19 cellular contexts compared by ENCODE assay signal in the genomic region with DNA sequence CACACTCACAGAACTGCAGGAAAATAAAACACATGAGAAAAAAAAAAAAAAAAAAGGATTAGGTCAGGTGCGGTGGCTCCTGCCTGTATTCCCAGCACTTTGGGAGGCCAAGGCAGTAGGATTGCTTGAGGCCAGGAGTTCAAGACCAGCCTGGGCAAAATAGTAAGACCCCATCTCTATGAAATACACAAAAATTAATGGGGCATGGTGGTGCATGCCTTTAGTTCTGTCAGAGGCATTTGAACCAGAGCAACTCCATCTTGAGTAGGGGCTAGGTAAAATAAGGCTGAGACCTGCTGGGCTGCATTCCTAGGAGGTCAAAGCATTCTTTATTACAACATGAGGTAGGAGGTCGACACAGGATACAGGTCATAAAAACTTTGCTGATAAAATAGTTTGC. TPM values are rescaled to one million over a fixed set of nuclear protein-coding genes. Genes with fewer than 3 reads are reported as not detected.
DNase-seq lines count a peak whose midpoint lies in the region; ATAC-seq and TF ChIP-seq lines count a peak whose summit lies in the region.
"Had no signal": no experiment of that assay in that cellular context is flagged by ENCODE, and none has a peak within 500 bp of the region (broad histone marks: within the 10 kb centered on the region; RNA-seq: fewer than 3 reads in every experiment).

No MANE protein-coding gene starts in this region.

- H3K4me3 Mint-ChIP-seq in natural killer cell treated with Interleukin-12 subunit alpha and Interleukin-12 subunit beta and Interleukin-15 and Interleukin-18, amount 100 ng/mL, for 72 hours: no peak overlapping the region
- no peak overlapping the region for H3K4me3 Mint-ChIP-seq in natural killer cell
- no peak overlapping the region for H3K4me3 Mint-ChIP-seq in WTC11
- H3K4me3 Mint-ChIP-seq: CD8-positive, alpha-beta T cell had no signal

- peaks cover 0 to 7% of the 10 kb centered on the region in 2 donors for H3K27me3 Mint-ChIP-seq in natural killer cell treated with Interleukin-12 subunit alpha and Interleukin-12 subunit beta and Interleukin-15 and Interleukin-18, amount 100 ng/mL, for 72 hours
- H3K27me3 Mint-ChIP-seq in natural killer cell (ENCODE audit: low read depth in 2 of 2): peaks cover 0 to 3% of the 10 kb centered on the region in 2 donors
- H3K27me3 Mint-ChIP-seq in WTC11 (ENCODE audit: low read depth): no peaks in the 10 kb centered on the region; the same call in 1 of the 2 replicates

- H3K4me3 ChIP-seq in iPS-20b (ENCODE audit: low read length) (no peak overlapping the region), skeletal muscle satellite cell (ENCODE audit: low read length) (no peak overlapping the region), coronary artery (no peak overlapping the region)
- H3K4me3 ChIP-seq: BLaER1, SK-N-MC had no signal

- H3K27me3 ChIP-seq in iPS-20b (ENCODE audit: insufficient read depth, low read length) (no peaks in the 10 kb centered on the region), skeletal muscle satellite cell (ENCODE audit: control insufficient read depth, insufficient read depth, low read length) (no peaks in the 10 kb centered on the region)
- H3K27me3 ChIP-seq: BLaER1 had no signal

- H3K9me3 Mint-ChIP-seq in natural killer cell treated with Interleukin-12 subunit alpha and Interleukin-12 subunit beta and Interleukin-15 and Interleukin-18, amount 100 ng/mL, for 72 hours: no peaks in the 10 kb centered on the region
- no peaks in the 10 kb centered on the region for H3K9me3 Mint-ChIP-seq in natural killer cell
- H3K9me3 Mint-ChIP-seq in WTC11: no peaks in the 10 kb centered on the region
- H3K9me3 Mint-ChIP-seq: CD8-positive, alpha-beta T cell had no signal

- H3K9me3 ChIP-seq in iPS-20b (ENCODE audit: insufficient read depth, low read depth, low read length): no peaks in the 10 kb centered on the region
- no peaks in the 10 kb centered on the region for H3K9me3 ChIP-seq in skeletal muscle satellite cell (replicated peaks; ENCODE audit: low read length)
- H3K9me3 ChIP-seq: BLaER1 had no signal

- H3K27ac ChIP-seq in iPS-20b (ENCODE audit: low read length) (peak overlapping the region; percentile 64), coronary artery (no peak overlapping the region)
- H3K27ac ChIP-seq: BLaER1, SK-N-MC had no signal

- peak overlapping the region; percentile 28 to 54 for H3K27ac Mint-ChIP-seq in natural killer cell treated with Interleukin-12 subunit alpha and Interleukin-12 subunit beta and Interleukin-15 and Interleukin-18, amount 100 ng/mL, for 72 hours
- H3K27ac Mint-ChIP-seq in natural killer cell (no peak overlapping the region), WTC11 (peak overlapping the region; percentile 94)
- H3K27ac Mint-ChIP-seq: CD8-positive, alpha-beta T cell had no signal

- no peaks in the 10 kb centered on the region for H3K36me3 ChIP-seq in iPS-20b (ENCODE audit: insufficient read depth, low read depth, low read length)
- H3K36me3 ChIP-seq in skeletal muscle satellite cell (ENCODE audit: insufficient read depth, low read length): no peaks in the 10 kb centered on the region
- H3K36me3 ChIP-seq: BLaER1 had no signal

- peaks cover 7% of the 10 kb centered on the region; the same call in 1 of the 2 replicates for H3K4me1 ChIP-seq in iPS-20b (ENCODE audit: insufficient read depth, low read length)
- H3K4me1 ChIP-seq in skeletal muscle satellite cell (ENCODE audit: control insufficient read depth, insufficient read depth, low read length): peaks cover 9% of the 10 kb centered on the region
- H3K4me1 ChIP-seq: BLaER1 had no signal

- no peaks in the 10 kb centered on the region for H3K36me3 Mint-ChIP-seq in natural killer cell treated with Interleukin-12 subunit alpha and Interleukin-12 subunit beta and Interleukin-15 and Interleukin-18, amount 100 ng/mL, for 72 hours
- H3K36me3 Mint-ChIP-seq in natural killer cell: no peaks in the 10 kb centered on the region
- H3K36me3 Mint-ChIP-seq in WTC11: no peaks in the 10 kb centered on the region
- H3K36me3 Mint-ChIP-seq: CD8-positive, alpha-beta T cell had no signal

- peaks cover 0 to 4% of the 10 kb centered on the region in 2 donors for H3K4me1 Mint-ChIP-seq in natural killer cell treated with Interleukin-12 subunit alpha and Interleukin-12 subunit beta and Interleukin-15 and Interleukin-18, amount 100 ng/mL, for 72 hours (ENCODE audit: low read depth in 2 of 2)
- no peaks in the 10 kb centered on the region for H3K4me1 Mint-ChIP-seq in natural killer cell
- H3K4me1 Mint-ChIP-seq in WTC11: peaks cover 64% of the 10 kb centered on the region

- no peak for TF ChIP-seq CTCF in natural killer cell (IDR thresholded peaks at IDR 0.05)
- no peak for TF ChIP-seq CTCF in WTC11 (IDR thresholded peaks at IDR 0.05)
- TF ChIP-seq CTCF in coronary artery (IDR thresholded peaks at IDR 0.05): no peak

- intact Hi-C loops in natural killer cell (cut with micrococcal nuclease): no loop called here

- ATAC-seq in natural killer cell treated with Interleukin-12 subunit alpha and Interleukin-12 subunit beta and Interleukin-15 and Interleukin-18, amount 100 ng/mL, for 72 hours: no peak
- ATAC-seq in natural killer cell (no peak), WTC11 (no peak)
- ATAC-seq: CD8-positive, alpha-beta T cell had no signal

- CTCF ChIA-PET in WTC11 (lab: Charles Lee): no interaction called here

- POLR2A ChIA-PET in WTC11 (lab: Charles Lee): no interaction called here

- peak overlapping the region; percentile 27; the same call in 1 of the 2 replicates for H3K9ac ChIP-seq in iPS-20b (ENCODE audit: low read depth, low read length)
- peak overlapping the region; percentile 22 for H3K9ac ChIP-seq in skeletal muscle satellite cell (ENCODE audit: low read depth, low read length)
- H3K9ac ChIP-seq: BLaER1 had no signal

- H3K4me2 ChIP-seq in skeletal muscle satellite cell (ENCODE audit: low read length): no peak overlapping the region
- H3K4me2 ChIP-seq: BLaER1 had no signal

- DNase-seq in natural killer cell treated with Interleukin-12 subunit alpha and Interleukin-12 subunit beta and Interleukin-15 and Interleukin-18, amount 100 ng/mL, for 72 hours (ENCODE audit: low spot score): no peak
- DNase-seq in natural killer cell: no peak
- no peak for DNase-seq in WTC11 (ENCODE audit: low spot score)
- no peak for DNase-seq in EL
- DNase-seq in coronary artery (ENCODE audit: low spot score): no peak
- DNase-seq in stimulated activated CD4-positive, alpha-beta T cell treated with anti-CD3 and anti-CD28 coated beads, Interleukin-15, amount 100 ng/mL, for 24 hours: no peak
- DNase-seq: 8988T; CD8-positive, alpha-beta T cell; DMS53; NCI-H1105; NCI-H1694; NCI-H2227 treated with DMSO at 0.1 percent for 48 hours; NCI-H510A treated with DMSO at 0.1 percent for 48 hours; NCI-H774; SHP77 had no signal

TF ChIP-seq in WTC11, 78 proteins besides CTCF, POLR2A, EP300 and RAD21 (continues in another document):
- TF ChIP-seq, protein P1, sequence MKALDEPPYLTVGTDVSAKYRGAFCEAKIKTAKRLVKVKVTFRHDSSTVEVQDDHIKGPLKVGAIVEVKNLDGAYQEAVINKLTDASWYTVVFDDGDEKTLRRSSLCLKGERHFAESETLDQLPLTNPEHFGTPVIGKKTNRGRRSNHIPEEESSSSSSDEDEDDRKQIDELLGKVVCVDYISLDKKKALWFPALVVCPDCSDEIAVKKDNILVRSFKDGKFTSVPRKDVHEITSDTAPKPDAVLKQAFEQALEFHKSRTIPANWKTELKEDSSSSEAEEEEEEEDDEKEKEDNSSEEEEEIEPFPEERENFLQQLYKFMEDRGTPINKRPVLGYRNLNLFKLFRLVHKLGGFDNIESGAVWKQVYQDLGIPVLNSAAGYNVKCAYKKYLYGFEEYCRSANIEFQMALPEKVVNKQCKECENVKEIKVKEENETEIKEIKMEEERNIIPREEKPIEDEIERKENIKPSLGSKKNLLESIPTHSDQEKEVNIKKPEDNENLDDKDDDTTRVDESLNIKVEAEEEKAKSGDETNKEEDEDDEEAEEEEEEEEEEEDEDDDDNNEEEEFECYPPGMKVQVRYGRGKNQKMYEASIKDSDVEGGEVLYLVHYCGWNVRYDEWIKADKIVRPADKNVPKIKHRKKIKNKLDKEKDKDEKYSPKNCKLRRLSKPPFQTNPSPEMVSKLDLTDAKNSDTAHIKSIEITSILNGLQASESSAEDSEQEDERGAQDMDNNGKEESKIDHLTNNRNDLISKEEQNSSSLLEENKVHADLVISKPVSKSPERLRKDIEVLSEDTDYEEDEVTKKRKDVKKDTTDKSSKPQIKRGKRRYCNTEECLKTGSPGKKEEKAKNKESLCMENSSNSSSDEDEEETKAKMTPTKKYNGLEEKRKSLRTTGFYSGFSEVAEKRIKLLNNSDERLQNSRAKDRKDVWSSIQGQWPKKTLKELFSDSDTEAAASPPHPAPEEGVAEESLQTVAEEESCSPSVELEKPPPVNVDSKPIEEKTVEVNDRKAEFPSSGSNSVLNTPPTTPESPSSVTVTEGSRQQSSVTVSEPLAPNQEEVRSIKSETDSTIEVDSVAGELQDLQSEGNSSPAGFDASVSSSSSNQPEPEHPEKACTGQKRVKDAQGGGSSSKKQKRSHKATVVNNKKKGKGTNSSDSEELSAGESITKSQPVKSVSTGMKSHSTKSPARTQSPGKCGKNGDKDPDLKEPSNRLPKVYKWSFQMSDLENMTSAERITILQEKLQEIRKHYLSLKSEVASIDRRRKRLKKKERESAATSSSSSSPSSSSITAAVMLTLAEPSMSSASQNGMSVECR (CRISPR knock-in tag; IDR thresholded peaks at IDR 0.05; ENCODE audit: borderline replicate concordance): no peak
- TF ChIP-seq ZNF138 (CRISPR knock-in tag; conservative IDR thresholded peaks at IDR 0.05): no peak
- TF ChIP-seq ZBTB21 (CRISPR knock-in tag; IDR thresholded peaks at IDR 0.05; ENCODE audit: borderline replicate concordance): no peak

RNA-seq across cellular contexts. Expression of gene JARID2, which starts 39.0 kb away (rescaled TPM):
- 10 to 100 TPM; 28.6 to 34.9 TPM for total RNA-seq in natural killer cell treated with Interleukin-12 subunit alpha and Interleukin-12 subunit beta and Interleukin-15 and Interleukin-18, amount 100 ng/mL, for 72 hours
- 10 to 100 TPM; 49.9 to 60.9 (median 60.5) TPM for total RNA-seq in natural killer cell
- 166 to 180 TPM (median 167 TPM) in 3 replicates for total RNA-seq in WTC11 (2021)
- 12.2 and 14.2 TPM in 2 replicates for total RNA-seq in skeletal muscle satellite cell (2012; rRNA removed)

Comparison
In these comparisons a context has a peak if more than half of its experiments do, and no peak if none do; other contexts are left out.
1. H3K27ac Mint-ChIP-seq: peak in natural killer cell treated with Interleukin-12 subunit alpha and Interleukin-12 subunit beta and Interleukin-15 and Interleukin-18, amount 100 ng/mL, for 72 hours (2 of 2) and WTC11 (single experiment); none in natural killer cell (0 of 2).